In genomic region chr2:108719149-108720044, GRCh38 we compare ENCODE assay signal across 1 cellular context.
TF ChIP-seq lines count a peak whose summit lies in the region.

RANBP2 (plus strand) TSS chr2:108719482; CDS start chr2:108719607, 125 bp downstream.

TF ChIP-seq in HepG2, 621 proteins besides CTCF, POLR2A, EP300 and RAD21 (continued from another document and continues in another):
- TF ChIP-seq HOMEZ (CRISPR knock-in tag; IDR thresholded peaks at IDR 0.05; ENCODE audit: low read depth) (peak; percentile 83; the same call in 1 of the 2 replicates), ONECUT2 (CRISPR knock-in tag; IDR thresholded peaks at IDR 0.05) (peak; percentile 29; the same call in 1 of the 2 replicates), MXI1 (IDR thresholded peaks at IDR 0.05; ENCODE audit: borderline replicate concordance, low read depth, low read length) (peak; percentile 96), STAG1 (CRISPR knock-in tag; IDR thresholded peaks at IDR 0.05) (no peak; the same call in 1 of the 2 replicates), ZNF513 (CRISPR knock-in tag; conservative IDR thresholded peaks at IDR 0.05) (0 out of 2 replicates have a peak, but pooled peaks have one; percentile 45), KMT2B (CRISPR knock-in tag; IDR thresholded peaks at IDR 0.05) (peak; percentile 100), ZNF333 (CRISPR knock-in tag; IDR thresholded peaks at IDR 0.05; ENCODE audit: borderline replicate concordance) (no peak), ATM (IDR thresholded peaks at IDR 0.05; ENCODE audit: borderline replicate concordance) (no peak), TBX2 (CRISPR knock-in tag; IDR thresholded peaks at IDR 0.05; ENCODE audit: borderline replicate concordance) (peak; percentile 95), CEBPB (IDR thresholded peaks at IDR 0.05; ENCODE audit: borderline replicate concordance, low read depth, low read length) (no peak), XRCC5 (optimal IDR thresholded peaks at IDR 0.05; ENCODE audit: low read length) (peak; percentile 80), ZBTB25 (CRISPR knock-in tag; IDR thresholded peaks at IDR 0.05) (peak; percentile 95; the same call in 1 of the 2 replicates), ZNF816 (CRISPR knock-in tag; IDR thresholded peaks at IDR 0.05; ENCODE audit: borderline replicate concordance) (peak; percentile 91), TOPORS (CRISPR knock-in tag; IDR thresholded peaks at IDR 0.05) (peak; percentile 98), BRD4 (CRISPR knock-in tag; IDR thresholded peaks at IDR 0.05) (peak; percentile 98), MED8 (CRISPR knock-in tag; IDR thresholded peaks at IDR 0.05; ENCODE audit: insufficient replicate concordance) (peak; percentile 75), ZNF883 (CRISPR knock-in tag; IDR thresholded peaks at IDR 0.05; ENCODE audit: not compliant biosample characterization) (peak; percentile 96), ZBTB2 (CRISPR knock-in tag; IDR thresholded peaks at IDR 0.05; ENCODE audit: low read depth) (peak; percentile 82; the same call in 1 of the 2 replicates), ZBTB7B (CRISPR knock-in tag; IDR thresholded peaks at IDR 0.05) (peak; percentile 92), SRSF4 (IDR thresholded peaks at IDR 0.05; ENCODE audit: low read depth, low read length, poor library complexity, severe bottlenecking) (no peak), GFI1 (CRISPR knock-in tag; IDR thresholded peaks at IDR 0.05; ENCODE audit: borderline replicate concordance) (peak; percentile 24; the same call in 1 of the 2 replicates), ZFP37 (CRISPR knock-in tag; IDR thresholded peaks at IDR 0.05; ENCODE audit: borderline replicate concordance) (peak; percentile 91), PCBP2 (optimal IDR thresholded peaks at IDR 0.05; ENCODE audit: low read depth, low read length, poor library complexity, severe bottlenecking) (no peak), MAF1 (CRISPR knock-in tag; IDR thresholded peaks at IDR 0.05; ENCODE audit: borderline replicate concordance) (peak; percentile 96), CBX5 (CRISPR knock-in tag; IDR thresholded peaks at IDR 0.05; ENCODE audit: borderline replicate concordance) (peak; percentile 98; the same call in 1 of the 2 replicates), ZNF563 (CRISPR knock-in tag; IDR thresholded peaks at IDR 0.05) (peak; percentile 92), E2F1 (CRISPR knock-in tag; IDR thresholded peaks at IDR 0.05) (peak; percentile 88), ZFP82 (CRISPR knock-in tag; IDR thresholded peaks at IDR 0.05; ENCODE audit: borderline replicate concordance) (peak; percentile 90; the same call in 1 of the 2 replicates), ZNF740 (CRISPR knock-in tag; IDR thresholded peaks at IDR 0.05) (peak; percentile 69; the same call in 1 of the 2 replicates), HMG20B (CRISPR knock-in tag; conservative IDR thresholded peaks at IDR 0.05) (peak; percentile 54; the same call in 1 of the 2 replicates), ZNF724P (CRISPR knock-in tag; IDR thresholded peaks at IDR 0.05; ENCODE audit: borderline replicate concordance) (peak; percentile 96), ZNF557 (CRISPR knock-in tag; IDR thresholded peaks at IDR 0.05) (peak; percentile 79; the same call in 1 of the 2 replicates), ZNF235 (CRISPR knock-in tag; IDR thresholded peaks at IDR 0.05; ENCODE audit: borderline replicate concordance) (peak; percentile 95), FOXM1 (CRISPR knock-in tag; IDR thresholded peaks at IDR 0.05) (peak; percentile 79; the same call in 1 of the 2 replicates), ZKSCAN5 (CRISPR knock-in tag; IDR thresholded peaks at IDR 0.05) (0 out of 2 replicates have a peak, but pooled peaks have one; percentile 49), GLI4 (CRISPR knock-in tag; IDR thresholded peaks at IDR 0.05; ENCODE audit: borderline replicate concordance) (peak; percentile 53; the same call in 1 of the 2 replicates), BHLHE40 (IDR thresholded peaks at IDR 0.05; ENCODE audit: low read length) (peak; percentile 64), KDM6A (CRISPR knock-in tag; IDR thresholded peaks at IDR 0.05; ENCODE audit: low read depth) (0 out of 2 replicates have a peak, but pooled peaks have one; percentile 17), MTA3 (CRISPR knock-in tag; IDR thresholded peaks at IDR 0.05) (no peak), SNAI1 (CRISPR knock-in tag; IDR thresholded peaks at IDR 0.05; ENCODE audit: borderline replicate concordance) (0 out of 2 replicates have a peak, but pooled peaks have one; percentile 75), RARG (CRISPR knock-in tag; IDR thresholded peaks at IDR 0.05; ENCODE audit: low read depth) (no peak)
- TF ChIP-seq, protein P1, sequence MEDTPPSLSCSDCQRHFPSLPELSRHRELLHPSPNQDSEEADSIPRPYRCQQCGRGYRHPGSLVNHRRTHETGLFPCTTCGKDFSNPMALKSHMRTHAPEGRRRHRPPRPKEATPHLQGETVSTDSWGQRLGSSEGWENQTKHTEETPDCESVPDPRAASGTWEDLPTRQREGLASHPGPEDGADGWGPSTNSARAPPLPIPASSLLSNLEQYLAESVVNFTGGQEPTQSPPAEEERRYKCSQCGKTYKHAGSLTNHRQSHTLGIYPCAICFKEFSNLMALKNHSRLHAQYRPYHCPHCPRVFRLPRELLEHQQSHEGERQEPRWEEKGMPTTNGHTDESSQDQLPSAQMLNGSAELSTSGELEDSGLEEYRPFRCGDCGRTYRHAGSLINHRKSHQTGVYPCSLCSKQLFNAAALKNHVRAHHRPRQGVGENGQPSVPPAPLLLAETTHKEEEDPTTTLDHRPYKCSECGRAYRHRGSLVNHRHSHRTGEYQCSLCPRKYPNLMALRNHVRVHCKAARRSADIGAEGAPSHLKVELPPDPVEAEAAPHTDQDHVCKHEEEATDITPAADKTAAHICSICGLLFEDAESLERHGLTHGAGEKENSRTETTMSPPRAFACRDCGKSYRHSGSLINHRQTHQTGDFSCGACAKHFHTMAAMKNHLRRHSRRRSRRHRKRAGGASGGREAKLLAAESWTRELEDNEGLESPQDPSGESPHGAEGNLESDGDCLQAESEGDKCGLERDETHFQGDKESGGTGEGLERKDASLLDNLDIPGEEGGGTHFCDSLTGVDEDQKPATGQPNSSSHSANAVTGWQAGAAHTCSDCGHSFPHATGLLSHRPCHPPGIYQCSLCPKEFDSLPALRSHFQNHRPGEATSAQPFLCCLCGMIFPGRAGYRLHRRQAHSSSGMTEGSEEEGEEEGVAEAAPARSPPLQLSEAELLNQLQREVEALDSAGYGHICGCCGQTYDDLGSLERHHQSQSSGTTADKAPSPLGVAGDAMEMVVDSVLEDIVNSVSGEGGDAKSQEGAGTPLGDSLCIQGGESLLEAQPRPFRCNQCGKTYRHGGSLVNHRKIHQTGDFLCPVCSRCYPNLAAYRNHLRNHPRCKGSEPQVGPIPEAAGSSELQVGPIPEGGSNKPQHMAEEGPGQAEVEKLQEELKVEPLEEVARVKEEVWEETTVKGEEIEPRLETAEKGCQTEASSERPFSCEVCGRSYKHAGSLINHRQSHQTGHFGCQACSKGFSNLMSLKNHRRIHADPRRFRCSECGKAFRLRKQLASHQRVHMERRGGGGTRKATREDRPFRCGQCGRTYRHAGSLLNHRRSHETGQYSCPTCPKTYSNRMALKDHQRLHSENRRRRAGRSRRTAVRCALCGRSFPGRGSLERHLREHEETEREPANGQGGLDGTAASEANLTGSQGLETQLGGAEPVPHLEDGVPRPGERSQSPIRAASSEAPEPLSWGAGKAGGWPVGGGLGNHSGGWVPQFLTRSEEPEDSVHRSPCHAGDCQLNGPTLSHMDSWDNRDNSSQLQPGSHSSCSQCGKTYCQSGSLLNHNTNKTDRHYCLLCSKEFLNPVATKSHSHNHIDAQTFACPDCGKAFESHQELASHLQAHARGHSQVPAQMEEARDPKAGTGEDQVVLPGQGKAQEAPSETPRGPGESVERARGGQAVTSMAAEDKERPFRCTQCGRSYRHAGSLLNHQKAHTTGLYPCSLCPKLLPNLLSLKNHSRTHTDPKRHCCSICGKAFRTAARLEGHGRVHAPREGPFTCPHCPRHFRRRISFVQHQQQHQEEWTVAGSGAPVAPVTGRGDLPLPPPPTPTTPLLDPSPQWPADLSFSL (CRISPR knock-in tag; IDR thresholded peaks at IDR 0.05): no peak
- TF ChIP-seq, protein P2, sequence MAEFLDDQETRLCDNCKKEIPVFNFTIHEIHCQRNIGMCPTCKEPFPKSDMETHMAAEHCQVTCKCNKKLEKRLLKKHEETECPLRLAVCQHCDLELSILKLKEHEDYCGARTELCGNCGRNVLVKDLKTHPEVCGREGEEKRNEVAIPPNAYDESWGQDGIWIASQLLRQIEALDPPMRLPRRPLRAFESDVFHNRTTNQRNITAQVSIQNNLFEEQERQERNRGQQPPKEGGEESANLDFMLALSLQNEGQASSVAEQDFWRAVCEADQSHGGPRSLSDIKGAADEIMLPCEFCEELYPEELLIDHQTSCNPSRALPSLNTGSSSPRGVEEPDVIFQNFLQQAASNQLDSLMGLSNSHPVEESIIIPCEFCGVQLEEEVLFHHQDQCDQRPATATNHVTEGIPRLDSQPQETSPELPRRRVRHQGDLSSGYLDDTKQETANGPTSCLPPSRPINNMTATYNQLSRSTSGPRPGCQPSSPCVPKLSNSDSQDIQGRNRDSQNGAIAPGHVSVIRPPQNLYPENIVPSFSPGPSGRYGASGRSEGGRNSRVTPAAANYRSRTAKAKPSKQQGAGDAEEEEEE (CRISPR knock-in tag; IDR thresholded peaks at IDR 0.05; ENCODE audit: borderline replicate concordance): peak; percentile 97
- TF ChIP-seq, protein P3, sequence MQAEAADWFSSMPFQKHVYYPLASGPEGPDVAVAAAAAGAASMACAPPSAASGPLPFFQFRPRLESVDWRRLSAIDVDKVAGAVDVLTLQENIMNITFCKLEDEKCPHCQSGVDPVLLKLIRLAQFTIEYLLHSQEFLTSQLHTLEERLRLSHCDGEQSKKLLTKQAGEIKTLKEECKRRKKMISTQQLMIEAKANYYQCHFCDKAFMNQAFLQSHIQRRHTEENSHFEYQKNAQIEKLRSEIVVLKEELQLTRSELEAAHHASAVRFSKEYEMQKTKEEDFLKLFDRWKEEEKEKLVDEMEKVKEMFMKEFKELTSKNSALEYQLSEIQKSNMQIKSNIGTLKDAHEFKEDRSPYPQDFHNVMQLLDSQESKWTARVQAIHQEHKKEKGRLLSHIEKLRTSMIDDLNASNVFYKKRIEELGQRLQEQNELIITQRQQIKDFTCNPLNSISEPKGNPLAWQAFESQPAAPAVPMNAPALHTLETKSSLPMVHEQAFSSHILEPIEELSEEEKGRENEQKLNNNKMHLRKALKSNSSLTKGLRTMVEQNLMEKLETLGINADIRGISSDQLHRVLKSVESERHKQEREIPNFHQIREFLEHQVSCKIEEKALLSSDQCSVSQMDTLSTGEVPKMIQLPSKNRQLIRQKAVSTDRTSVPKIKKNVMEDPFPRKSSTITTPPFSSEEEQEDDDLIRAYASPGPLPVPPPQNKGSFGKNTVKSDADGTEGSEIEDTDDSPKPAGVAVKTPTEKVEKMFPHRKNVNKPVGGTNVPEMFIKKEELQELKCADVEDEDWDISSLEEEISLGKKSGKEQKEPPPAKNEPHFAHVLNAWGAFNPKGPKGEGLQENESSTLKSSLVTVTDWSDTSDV (CRISPR knock-in tag; IDR thresholded peaks at IDR 0.05): peak; percentile 78
